19 cellular contexts compared by ENCODE assay signal in genomic region chr11:457071-457760, GRCh38. TPM values are rescaled to one million over a fixed set of nuclear protein-coding genes. Genes with fewer than 3 reads are reported as not detected.
DNase-seq lines count a peak whose midpoint lies in the region; TF ChIP-seq lines count a peak whose summit lies in the region.
"Had no signal": no experiment of that assay in that cellular context is flagged by ENCODE, and none has a peak within 500 bp of the region (broad histone marks: within the 10 kb centered on the region; RNA-seq: fewer than 3 reads in every experiment).

No MANE protein-coding gene starts in this region.

- peaks cover 21% of the 10 kb centered on the region for H3K4me1 Mint-ChIP-seq in activated CD4-positive, alpha-beta T cell treated with anti-CD3 and anti-CD28 coated beads, Interleukin-2, amount 10 ng/mL, durations not matched to agents 24 days and 14 days
- H3K4me1 Mint-ChIP-seq in chondrocyte (ENCODE audit: low read depth) = peaks cover 19% of the 10 kb centered on the region

- no peaks in the 10 kb centered on the region for H3K9me3 Mint-ChIP-seq in activated CD4-positive, alpha-beta T cell treated with anti-CD3 and anti-CD28 coated beads, Interleukin-2, amount 10 ng/mL, durations not matched to agents 24 days and 14 days
- no peaks in the 10 kb centered on the region for H3K9me3 Mint-ChIP-seq in chondrocyte (ENCODE audit: low read depth)

- no peaks in the 10 kb centered on the region for H3K27me3 Mint-ChIP-seq in activated CD4-positive, alpha-beta T cell treated with anti-CD3 and anti-CD28 coated beads, Interleukin-2, amount 10 ng/mL, durations not matched to agents 24 days and 14 days
- H3K27me3 Mint-ChIP-seq in chondrocyte (ENCODE audit: low read depth) = no peaks in the 10 kb centered on the region

- H3K4me1 ChIP-seq in NT2/D1 (ENCODE audit: insufficient read depth, insufficient read length) (peaks cover 37% of the 10 kb centered on the region), parathyroid adenoma (peaks cover 11% of the 10 kb centered on the region)

- H3K27ac Mint-ChIP-seq in activated CD4-positive, alpha-beta T cell treated with anti-CD3 and anti-CD28 coated beads, Interleukin-2, amount 10 ng/mL, durations not matched to agents 24 days and 14 days = peak overlapping the region; percentile 10
- no peak overlapping the region for H3K27ac Mint-ChIP-seq in chondrocyte (ENCODE audit: unreplicated experiment)

- DNase-seq in activated CD4-positive, alpha-beta T cell treated with anti-CD3 and anti-CD28 coated beads, Interleukin-2, amount 10 ng/mL, durations not matched to agents 24 days and 14 days = no peak
- no peak for DNase-seq in activated CD4-positive, alpha-beta T cell treated with anti-CD3 and anti-CD28 coated beads for 48 hours
- DNase-seq in NT2/D1 (ENCODE audit: low read depth, low spot score) (no peak), chondrocyte (ENCODE audit: low spot score) (peak; percentile 49), NCI-H526 treated with DMSO at 0.1 percent for 48 hours (lab: John Stamatoyannopoulos, UW) (no peak), activated gamma-delta T cell (lab: John Stamatoyannopoulos, UW) (no peak), AG08396 (ENCODE audit: low spot score) (no peak)
- DNase-seq: activated CD4-positive, alpha-beta T cell treated with anti-CD3 and anti-CD28 coated beads for 4 hours; adrenal gland; Calu3; erythroblast; left ventricle myocardium inferior; NCI-H2171 treated with DMSO at 0.1 percent for 48 hours; OCI-M1 had no signal

- H3K27ac ChIP-seq in parathyroid adenoma = peak overlapping the region; percentile 95
- H3K27ac ChIP-seq: A549 had no signal

- peak overlapping the region; percentile 69 for H3K4me3 Mint-ChIP-seq in activated CD4-positive, alpha-beta T cell treated with anti-CD3 and anti-CD28 coated beads, Interleukin-2, amount 10 ng/mL, durations not matched to agents 24 days and 14 days
- no peak overlapping the region for H3K4me3 Mint-ChIP-seq in chondrocyte (ENCODE audit: unreplicated experiment)

- H3K79me2 ChIP-seq in parathyroid adenoma = peaks cover 10% of the 10 kb centered on the region

- no peak for TF ChIP-seq CTCF in chondrocyte (IDR thresholded peaks at IDR 0.05)
- TF ChIP-seq CTCF in parathyroid adenoma (IDR thresholded peaks at IDR 0.05) = no peak

- H3K27me3 ChIP-seq in NT2/D1 (ENCODE audit: insufficient read depth, insufficient read length) (no peaks in the 10 kb centered on the region), parathyroid adenoma (ENCODE audit: control insufficient read depth, insufficient read depth, low read length) (no peaks in the 10 kb centered on the region)
- H3K27me3 ChIP-seq: adrenal gland, heart left ventricle had no signal

- H3K4me3 ChIP-seq in NT2/D1 (ENCODE audit: insufficient read length, low read depth) = no peak overlapping the region
- H3K4me3 ChIP-seq in parathyroid adenoma (ENCODE audit: low read depth, low read length) = no peak overlapping the region
- H3K4me3 ChIP-seq: A549, adrenal gland, heart left ventricle, left ventricle myocardium inferior, skin epidermis had no signal

- H3K9ac ChIP-seq in NT2/D1 (ENCODE audit: insufficient read length, low read depth) = peak overlapping the region; percentile 37
- no peak overlapping the region for H3K9ac ChIP-seq in parathyroid adenoma

- peaks cover 35% of the 10 kb centered on the region for H3K36me3 Mint-ChIP-seq in activated CD4-positive, alpha-beta T cell treated with anti-CD3 and anti-CD28 coated beads, Interleukin-2, amount 10 ng/mL, durations not matched to agents 24 days and 14 days (ENCODE audit: low read depth)
- peaks cover 3% of the 10 kb centered on the region for H3K36me3 Mint-ChIP-seq in chondrocyte (ENCODE audit: low read depth)

- H3K36me3 ChIP-seq in NT2/D1 (ENCODE audit: insufficient read depth, insufficient read length, low read length) (peaks cover 95% of the 10 kb centered on the region), parathyroid adenoma (ENCODE audit: control insufficient read depth, insufficient read depth, low read length) (no peaks in the 10 kb centered on the region)

- intact Hi-C loops in activated CD4-positive, alpha-beta T cell treated with anti-CD3 and anti-CD28 coated beads, Interleukin-2, amount 10 ng/mL, durations not matched to agents 24 days and 14 days (cut with micrococcal nuclease) = no loop called here

- H3K9me3 ChIP-seq in NT2/D1 (ENCODE audit: insufficient read depth, low read length) (no peaks in the 10 kb centered on the region), parathyroid adenoma (ENCODE audit: control insufficient read depth, low read length) (no peaks in the 10 kb centered on the region)
- H3K9me3 ChIP-seq: A549, adrenal gland, heart left ventricle, left ventricle myocardium inferior had no signal

- no peak overlapping the region for H3K4me2 ChIP-seq in parathyroid adenoma (ENCODE audit: low read length)
- H3K4me2 ChIP-seq: A549 had no signal

- no peak overlapping the region for H2AFZ ChIP-seq in parathyroid adenoma

RNA-seq across cellular contexts. Expression of gene PTDSS2, which starts 7.1 kb away (rescaled TPM):
- total RNA-seq in activated CD4-positive, alpha-beta T cell treated with anti-CD3 and anti-CD28 coated beads, Interleukin-2, amount 10 ng/mL, durations not matched to agents 24 days and 14 days = 31.0 and 31.8 TPM in 2 replicates
- 30.0 to 32.5 TPM (median 32.0 TPM) in 3 replicates for total RNA-seq in chondrocyte

RNA-seq across cellular contexts. Expression of gene ANO9, which starts 15.4 kb away (rescaled TPM):
- total RNA-seq in activated CD4-positive, alpha-beta T cell treated with anti-CD3 and anti-CD28 coated beads, Interleukin-2, amount 10 ng/mL, durations not matched to agents 24 days and 14 days = 35.4 and 36.9 TPM in 2 replicates
- not detected in 3 replicates for total RNA-seq in chondrocyte
- total RNA-seq: HT1080 had no signal

RNA-seq across cellular contexts. Expression of gene SIGIRR, which starts 42.4 kb away (rescaled TPM):
- total RNA-seq in activated CD4-positive, alpha-beta T cell treated with anti-CD3 and anti-CD28 coated beads, Interleukin-2, amount 10 ng/mL, durations not matched to agents 24 days and 14 days = 40.7 and 42.7 TPM in 2 replicates
- total RNA-seq in chondrocyte = 12.3 to 26.6 TPM (median 25.9 TPM) in 3 replicates

RNA-seq across cellular contexts. Expression of gene RNH1, which starts 49.8 kb away (rescaled TPM):
- 130 and 134 TPM in 2 replicates for total RNA-seq in activated CD4-positive, alpha-beta T cell treated with anti-CD3 and anti-CD28 coated beads, Interleukin-2, amount 10 ng/mL, durations not matched to agents 24 days and 14 days
- total RNA-seq in chondrocyte = 146 to 166 TPM (median 161 TPM) in 3 replicates

Comparison
In these comparisons a context has a peak if more than half of its experiments do, and no peak if none do; other contexts are left out.
1. RNA of gene ANO9, which starts 15.4 kb away (total RNA-seq): 35.4 to 36.9 TPM in activated CD4-positive, alpha-beta T cell treated with anti-CD3 and anti-CD28 coated beads, Interleukin-2, amount 10 ng/mL, durations not matched to agents 24 days and 14 days; not detected in chondrocyte; every median in the first group is over 10 times any median in the second.